ENCODE assay signal across 25 cellular contexts in genomic region chr2:85958731-85959130, GRCh38.
"Had no signal": no experiment of that assay in that cellular context is flagged by ENCODE, and none has a peak within 500 bp of the region (broad histone marks: within the 10 kb centered on the region; RNA-seq: fewer than 3 reads in every experiment).

No MANE protein-coding gene starts in this region.

- H3K27ac ChIP-seq: VCaP had no signal

- H3K27me3 ChIP-seq: MG63 had no signal

- H3K9me3 Mint-ChIP-seq: activated CD8-positive, alpha-beta T cell treated with anti-CD3 and anti-CD28 coated beads for 36 hours; activated naive CD8-positive, alpha-beta T cell treated with anti-CD3 and anti-CD28 coated beads for 36 hours; activated T-cell treated with anti-CD3 and anti-CD28 coated beads, Interleukin-2, amount 50 U/mL, for 72 hours had no signal

- H3K36me3 Mint-ChIP-seq: activated naive CD8-positive, alpha-beta T cell treated with anti-CD3 and anti-CD28 coated beads for 36 hours had no signal

- H3K4me3 ChIP-seq: MG63 had no signal

- H3K27me3 Mint-ChIP-seq: activated CD8-positive, alpha-beta T cell treated with anti-CD3 and anti-CD28 coated beads for 36 hours; activated naive CD8-positive, alpha-beta T cell treated with anti-CD3 and anti-CD28 coated beads for 36 hours had no signal

- DNase-seq: activated CD4-positive, CD25-positive, alpha-beta regulatory T cell; activated CD8-positive, alpha-beta memory T cell treated with anti-CD3 and anti-CD28 coated beads, Interleukin-2, amount 50 U/mL, for 4 hours; activated CD8-positive, alpha-beta T cell treated with anti-CD3 and anti-CD28 coated beads for 36 hours; activated gamma-delta T cell treated with Interleukin-2 at 50 U/mL for 16 hours; activated naive CD4-positive, alpha-beta T cell treated with anti-CD3 and anti-CD28 coated beads, Interleukin-2, amount 10 ng/mL, durations not matched to agents 7 days and 5 days; activated naive CD8-positive, alpha-beta T cell treated with anti-CD3 and anti-CD28 coated beads for 36 hours; activated T-cell treated with anti-CD3 and anti-CD28 coated beads, Interleukin-2, amount 50 U/mL, for 72 hours; caudate nucleus; MG63; MV-4-11; NCI-H1092 treated with DMSO at 0.1 percent for 48 hours; NCI-H1417 treated with DMSO at 0.1 percent for 48 hours; NCI-H1694 treated with DMSO at 0.1 percent for 48 hours; NCI-H2029 treated with DMSO at 0.1 percent for 48 hours; NCI-H510A treated with DMSO at 0.1 percent for 48 hours; NCI-H69; NK-92 treated with Interleukin-12 subunit alpha and Interleukin-12 subunit beta, amount 100 ng/mL, for 24 hours; OCI-M1; RPMI8226; SK-N-SH; T-helper 1 cell had no signal

- H3K36me3 ChIP-seq: MG63 had no signal

- ATAC-seq: activated CD8-positive, alpha-beta T cell treated with anti-CD3 and anti-CD28 coated beads for 36 hours; activated T-cell treated with anti-CD3 and anti-CD28 coated beads, Interleukin-2, amount 50 U/mL, for 72 hours; Panc1; Right ventricle myocardium inferior had no signal

- H3K9me3 ChIP-seq: MG63, SK-N-SH had no signal

- H3K4me3 Mint-ChIP-seq: activated CD8-positive, alpha-beta T cell treated with anti-CD3 and anti-CD28 coated beads for 36 hours; activated naive CD4-positive, alpha-beta T cell treated with anti-CD3 and anti-CD28 coated beads, Interleukin-2, amount 10 ng/mL, durations not matched to agents 7 days and 5 days; activated naive CD8-positive, alpha-beta T cell treated with anti-CD3 and anti-CD28 coated beads for 36 hours; activated T-cell treated with anti-CD3 and anti-CD28 coated beads, Interleukin-2, amount 50 U/mL, for 72 hours had no signal

- H3K27ac Mint-ChIP-seq: activated CD8-positive, alpha-beta T cell treated with anti-CD3 and anti-CD28 coated beads for 36 hours; activated naive CD4-positive, alpha-beta T cell treated with anti-CD3 and anti-CD28 coated beads, Interleukin-2, amount 10 ng/mL, durations not matched to agents 7 days and 5 days; activated naive CD8-positive, alpha-beta T cell treated with anti-CD3 and anti-CD28 coated beads for 36 hours; activated T-cell treated with anti-CD3 and anti-CD28 coated beads, Interleukin-2, amount 50 U/mL, for 72 hours; activated T-helper 2 cell treated with anti-CD3 and anti-CD28 coated beads, Interferon-gamma antibody, Interleukin-2, Interleukin-4, amounts not matched to agents 10 μg/mL and 5 μg/mL and 100 μg/mL, durations not matched to agents 14 hours and 24 hours and 36 hours had no signal
